ENCODE assay signal across 31 cellular contexts in the genomic region with DNA sequence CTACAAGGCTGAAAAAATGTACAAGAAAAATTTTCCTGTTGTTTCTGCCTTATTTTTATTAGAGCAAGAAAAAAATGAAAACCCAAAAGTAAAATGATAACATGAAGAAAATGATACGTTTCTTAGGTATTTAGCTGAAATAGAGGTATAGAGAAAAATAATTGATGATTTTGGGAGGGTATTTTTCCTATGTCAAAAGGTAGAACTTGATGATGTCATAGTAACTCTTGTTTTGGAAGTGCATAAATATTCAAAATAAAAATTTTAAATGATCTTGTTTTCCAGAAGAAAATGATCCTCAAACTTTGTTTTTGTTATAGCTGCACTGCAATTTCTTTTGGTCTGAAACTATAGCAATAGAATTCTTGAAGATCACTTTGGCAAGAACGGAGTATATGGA.
DNase-seq lines count a peak whose midpoint lies in the region; ATAC-seq, FAIRE-seq and TF ChIP-seq lines count a peak whose summit lies in the region.
"Had no signal": no experiment of that assay in that cellular context is flagged by ENCODE, and none has a peak within 500 bp of the region (broad histone marks: within the 10 kb centered on the region; RNA-seq: fewer than 3 reads in every experiment).

No MANE protein-coding gene starts in this region.

- H3K27ac ChIP-seq in HepG2 (ENCODE audit: extremely low read length, insufficient read depth, low read length) = no peak overlapping the region
- no peak overlapping the region for H3K27ac ChIP-seq in right lobe of liver
- no peak overlapping the region for H3K27ac ChIP-seq in GM12878 (ENCODE audit: control insufficient read depth, insufficient read depth)
- H3K27ac ChIP-seq: 22Rv1; A549; BLaER1; BLaER1 treated with 17β-estradiol and CSF1 and Interleukin-3, amounts not matched to agents 10 nM and 100 nM; C4-2B had no signal

- peaks cover 73% of the 10 kb centered on the region for H3K9me3 ChIP-seq in HepG2 (ENCODE audit: low read length)
- no peaks in the 10 kb centered on the region for H3K9me3 ChIP-seq in right lobe of liver
- no peaks in the 10 kb centered on the region for H3K9me3 ChIP-seq in GM12878 (replicated peaks; ENCODE audit: control insufficient read depth, insufficient read depth, low read length)
- H3K9me3 ChIP-seq: BE2C, Caco-2 had no signal

- in situ Hi-C loops in HepG2 (cut with HindIII; ENCODE audit: extremely low pct_ligation_motif_present, low pct_unique_long_range_greater_than_20kb) (no loop called here), GM12878 (cut with MboI) (no loop called here)

- BruUV-seq in HepG2 (replicated peaks; lab: Mats Ljungman, UMichigan) (no TSS peak), GM12878 (replicated peaks; lab: Mats Ljungman, UMichigan) (no TSS peak)

- no peak for DNase-seq in HepG2 (ENCODE audit: low spot score)
- DNase-seq in right lobe of liver = no peak
- DNase-seq in GM12878 (ENCODE audit: low read depth, low spot score) = no peak
- DNase-seq in stimulated activated naive CD4-positive, alpha-beta T cell (lab: John Stamatoyannopoulos, UW) = no peak
- DNase-seq: 8988T; ACHN; AML-193; BE2C; C1 segment of cervical spinal cord; Caco-2; Calu3; CD4-positive, alpha-beta memory T cell; CD4-positive, alpha-beta T cell; CD4-positive, CD25-positive, alpha-beta regulatory T cell; CD8-positive, alpha-beta memory T cell; CD8-positive, alpha-beta T cell; COR-L47; DMS 273 treated with DMSO at 0.1 percent for 48 hours; DMS153; DMS53; DMS79; DMS79 treated with DMSO at 0.1 percent for 48 hours; DND-41; EL had no signal

- H3K79me2 ChIP-seq in HepG2 (ENCODE audit: insufficient read depth, low read length) (no peaks in the 10 kb centered on the region), GM12878 (ENCODE audit: control insufficient read depth, insufficient read depth, low read length) (no peaks in the 10 kb centered on the region)

- H2AFZ ChIP-seq in HepG2 (ENCODE audit: low read length) (no peak overlapping the region), GM12878 (ENCODE audit: control insufficient read depth, low read depth, low read length) (no peak overlapping the region)

- no peaks in the 10 kb centered on the region for H4K20me1 ChIP-seq in HepG2 (ENCODE audit: insufficient read depth, low read length)
- H4K20me1 ChIP-seq in GM12878 (ENCODE audit: control insufficient read depth, insufficient read depth) = no peaks in the 10 kb centered on the region
- H4K20me1 ChIP-seq: BLaER1; BLaER1 treated with 17β-estradiol and CSF1 and Interleukin-3, amounts not matched to agents 10 nM and 100 nM had no signal

- H3K4me3 ChIP-seq in HepG2 (replicated peaks in 1 of 3; ENCODE audit: insufficient read depth in 1 of 3, low read depth in 2 of 3, low read length in 3 of 3) = no peak overlapping the region
- no peak overlapping the region for H3K4me3 ChIP-seq in right lobe of liver
- H3K4me3 ChIP-seq in GM12878 = no peak overlapping the region
- H3K4me3 ChIP-seq: A549; BLaER1; BLaER1 treated with 17β-estradiol and CSF1 and Interleukin-3, amounts not matched to agents 10 nM and 100 nM had no signal

- no peak for TF ChIP-seq RAD21 in HepG2 (CRISPR knock-in tag; IDR thresholded peaks at IDR 0.05)
- no peak for TF ChIP-seq RAD21 in GM12878 (IDR thresholded peaks at IDR 0.05; ENCODE audit: insufficient read depth, low read depth, low read length)

- TF ChIP-seq POLR2A in HepG2 (IDR thresholded peaks at IDR 0.05; ENCODE audit: insufficient read depth in 1 of 2, low read depth in 2 of 2, low read length in 2 of 2) = no peak
- no peak for TF ChIP-seq POLR2A in right lobe of liver (IDR thresholded peaks at IDR 0.05)
- TF ChIP-seq POLR2A in GM12878 (IDR thresholded peaks at IDR 0.05; ENCODE audit: low read depth, low read length) = no peak

- H3K27me3 ChIP-seq in HepG2 (ENCODE audit: control insufficient read depth in 1 of 2, insufficient read depth in 2 of 2, low read length in 2 of 2) (no peaks in the 10 kb centered on the region; a peak in 1 of 5 replicates), right lobe of liver (no peaks in the 10 kb centered on the region), GM12878 (replicated peaks in 1 of 2; ENCODE audit: control insufficient read depth in 2 of 2, insufficient read depth in 2 of 2, low read length in 1 of 2) (no peaks in the 10 kb centered on the region)
- H3K27me3 ChIP-seq: BE2C; BLaER1; BLaER1 treated with 17β-estradiol and CSF1 and Interleukin-3, amounts not matched to agents 10 nM and 100 nM had no signal

- intact Hi-C loops in HepG2 (cut with micrococcal nuclease; ENCODE audit: unreplicated experiment) (no loop called here), right lobe of liver (cut with DNase I) (no loop called here), GM12878 (cut with micrococcal nuclease; ENCODE audit: unreplicated experiment) (no loop called here)

- no peak for ATAC-seq in HepG2
- ATAC-seq in right lobe of liver = no peak
- ATAC-seq in GM12878 = no peak
- ATAC-seq: A549; CD8-positive, alpha-beta T cell had no signal

- FAIRE-seq in HepG2 (lab: Jason Lieb, UNC) (no peak), GM12878 (lab: Jason Lieb, UNC) (no peak)
- FAIRE-seq: A204.1, A549, D721Med had no signal

- H3K4me1 ChIP-seq in HepG2 (ENCODE audit: insufficient read depth, low read length) (no peaks in the 10 kb centered on the region), right lobe of liver (no peaks in the 10 kb centered on the region), GM12878 (ENCODE audit: control insufficient read depth, insufficient read depth, low read length) (no peaks in the 10 kb centered on the region)
- H3K4me1 ChIP-seq: A549; BE2C; BLaER1; BLaER1 treated with 17β-estradiol and CSF1 and Interleukin-3, amounts not matched to agents 10 nM and 100 nM; Caco-2 had no signal

- H3K4me2 ChIP-seq in HepG2 (ENCODE audit: low read depth, low read length) (no peak overlapping the region), GM12878 (ENCODE audit: control insufficient read depth, insufficient read depth) (no peak overlapping the region)
- H3K4me2 ChIP-seq: A549; BLaER1; BLaER1 treated with 17β-estradiol and CSF1 and Interleukin-3, amounts not matched to agents 10 nM and 100 nM had no signal

- no peak for TF ChIP-seq EP300 in HepG2 (IDR thresholded peaks at IDR 0.05; ENCODE audit: low read depth in 2 of 2, low read length in 2 of 2)
- no peak for TF ChIP-seq EP300 in HepG2 (CRISPR knock-in tag; IDR thresholded peaks at IDR 0.05; ENCODE audit: borderline replicate concordance)
- no peak for TF ChIP-seq EP300 in GM12878 (IDR thresholded peaks at IDR 0.05; ENCODE audit: borderline replicate concordance in 1 of 2, control insufficient read depth in 1 of 2, low read depth in 2 of 2, low read length in 2 of 2)

- H3K36me3 ChIP-seq in HepG2 (replicated peaks in 1 of 2; ENCODE audit: control insufficient read depth in 1 of 2, insufficient read depth in 2 of 2, low read length in 2 of 2) (no peaks in the 10 kb centered on the region), right lobe of liver (no peaks in the 10 kb centered on the region), GM12878 (ENCODE audit: control insufficient read depth in 2 of 2, insufficient read depth in 2 of 2, low read length in 1 of 2) (no peaks in the 10 kb centered on the region)
- H3K36me3 ChIP-seq: BE2C; BLaER1; BLaER1 treated with 17β-estradiol and CSF1 and Interleukin-3, amounts not matched to agents 10 nM and 100 nM had no signal

- RAD21 ChIA-PET in GM12878 (lab: Charles Lee; ENCODE audit: unreplicated experiment) = no interaction called here

- WGBS in HepG2 (ENCODE audit: low lambda C conversion rate) = 2% methylated on average over 2 of the region's 2 CpGs
- WGBS in right lobe of liver (ENCODE audit: insufficient coverage, low coverage, low lambda C conversion rate, missing lambda C conversion rate) = 45% methylated on average over 2 of the region's 2 CpGs
- WGBS in GM12878 (ENCODE audit: insufficient coverage, insufficient replicate concordance, low lambda C conversion rate, missing lambda C conversion rate) = 4% methylated on average over 2 of the region's 2 CpGs

- H3K9ac ChIP-seq in HepG2 (ENCODE audit: insufficient read depth, low read depth, low read length) (no peak overlapping the region), GM12878 (ENCODE audit: control insufficient read depth, insufficient read depth, low read length) (no peak overlapping the region)
- H3K9ac ChIP-seq: BLaER1; BLaER1 treated with 17β-estradiol and CSF1 and Interleukin-3, amounts not matched to agents 10 nM and 100 nM had no signal

- TF ChIP-seq CTCF in HepG2 (CRISPR knock-in tag; IDR thresholded peaks at IDR 0.05) = no peak
- TF ChIP-seq CTCF in right lobe of liver (IDR thresholded peaks at IDR 0.05) = no peak
- no peak for TF ChIP-seq CTCF in GM12878 (IDR thresholded peaks at IDR 0.05 in 2 of 3, conservative IDR thresholded peaks at IDR 0.05 in 1 of 3; ENCODE audit: control insufficient read depth in 2 of 3, extremely low read depth in 1 of 3, insufficient read depth in 1 of 3, low read depth in 3 of 3, low read length in 3 of 3)

- CTCF ChIA-PET in HepG2 (lab: Yijun Ruan, JAX; ENCODE audit: low intra/inter-chr PET ratio, low total read pairs) (no interaction called here), GM12878 (lab: Yijun Ruan, JAX) (no interaction called here)

- SMC1A ChIA-PET in GM12878 (lab: Charles Lee; ENCODE audit: uncharacterized antibody, unreplicated experiment) = interaction anchor here (0.6 kb wide), 1 partner anchor 122 kb away, joined by 3 read pairs; no protein-coding TSS in a partner anchor

- POLR2A ChIA-PET in HepG2 (lab: Yijun Ruan, JAX) = no interaction called here
- POLR2A ChIA-PET in GM12878 (lab: Charles Lee) = no interaction called here

TF ChIP-seq in HepG2, 621 proteins besides CTCF, POLR2A, EP300 and RAD21 (continues in another document):
- TF ChIP-seq ATF7 (IDR thresholded peaks at IDR 0.05) (peak; percentile 82), ATF7 (CRISPR knock-in tag; IDR thresholded peaks at IDR 0.05) (no peak)

TF ChIP-seq in GM12878, 131 proteins besides CTCF, POLR2A, EP300 and RAD21:
- TF ChIP-seq MEF2B (IDR thresholded peaks at IDR 0.05; ENCODE audit: partially characterized antibody, poor library complexity, severe bottlenecking) (no peak), ATF7 (IDR thresholded peaks at IDR 0.05; ENCODE audit: low read depth) (peak; percentile 13; the same call in 1 of the 2 replicates), WRNIP1 (IDR thresholded peaks at IDR 0.05; ENCODE audit: borderline replicate concordance, low read depth, low read length) (no peak), NR2F1 (conservative IDR thresholded peaks at IDR 0.05) (no peak), JUNB (IDR thresholded peaks at IDR 0.05) (no peak)
TF ChIP-seq in GM12878: peak in this region for 1.
